ENCODE assay signal across 8 cellular contexts in the genomic region with DNA sequence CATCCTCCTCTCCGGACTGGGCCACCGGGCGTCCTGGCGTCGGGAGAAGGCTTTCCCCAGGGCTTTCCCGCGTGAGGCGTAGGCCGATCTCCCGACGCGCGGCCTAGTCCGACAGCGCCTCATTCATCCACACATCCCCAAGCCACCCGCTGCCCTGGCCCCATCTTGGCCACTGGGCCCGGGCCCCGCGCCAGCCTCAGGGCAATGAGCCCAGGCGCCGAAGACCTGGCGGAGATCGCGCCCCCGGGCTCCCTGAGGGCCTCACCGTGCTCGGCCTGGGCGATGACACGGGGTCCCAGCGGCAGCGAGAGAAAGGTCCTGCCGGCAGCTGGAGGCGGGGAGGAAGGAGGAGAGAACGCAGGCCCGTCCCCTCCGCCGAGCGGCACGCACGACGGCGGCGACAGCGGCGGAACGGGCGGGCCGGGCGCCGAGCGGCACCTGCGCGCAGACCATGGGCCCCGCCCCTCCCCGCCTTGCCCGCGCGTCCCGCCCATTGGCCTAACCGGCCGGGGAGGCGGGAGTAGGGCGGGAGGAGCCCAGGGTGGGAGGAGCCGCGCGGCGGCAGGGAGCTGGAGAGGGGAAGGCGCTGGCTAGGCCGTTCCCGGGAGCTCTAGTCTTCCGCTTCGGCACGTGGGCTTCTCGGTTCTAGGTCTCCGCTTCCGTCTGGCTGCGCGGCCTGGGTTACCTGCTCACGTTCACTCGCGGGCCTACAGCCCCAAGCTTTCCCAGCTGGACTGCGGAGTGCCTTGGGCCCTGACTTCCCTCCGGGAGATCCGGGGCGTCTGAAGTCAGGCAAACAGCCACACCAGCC. TPM values are rescaled to one million over a fixed set of nuclear protein-coding genes. Genes with fewer than 3 reads are reported as not detected.
DNase-seq lines count a peak whose midpoint lies in the region; ATAC-seq and TF ChIP-seq lines count a peak whose summit lies in the region.

A gene (minus strand): TSS at position 346 of the 811 bp plus-strand sequence. CDS start 1,717 bp downstream, outside the sequence.

- TF ChIP-seq CTCF in epithelial cell of esophagus (IDR thresholded peaks at IDR 0.05; ENCODE audit: insufficient read depth, low read depth, low read length, missing control alignments): no peak

- DNase-seq in DMS153 (lab: John Stamatoyannopoulos, UW) (peak; percentile 89), OCI-M2 (lab: John Stamatoyannopoulos, UW; ENCODE audit: unreplicated experiment) (peak; percentile 18), activated T-cell treated with anti-CD3 and anti-CD28 coated beads for 4 hours (peak; percentile 96), epithelial cell of esophagus (ENCODE audit: low read depth) (peak; percentile 97)
- peak; percentile 96 to 97 for DNase-seq in stimulated activated CD8-positive, alpha-beta memory T cell treated with anti-CD3 and anti-CD28 coated beads, Interleukin-2, amount 100 ng/mL, for 48 hours (ENCODE audit: low read depth in 2 of 2)

- TF ChIP-seq RAD21 in Ishikawa (IDR thresholded peaks at IDR 0.05; ENCODE audit: low read depth): no peak; the same call in 1 of the 2 replicates

- H3K27me3 ChIP-seq in mononuclear cell (ENCODE audit: insufficient read depth, low read length): no peaks in the 10 kb centered on the region

- TF ChIP-seq EP300 in Ishikawa (IDR thresholded peaks at IDR 0.05; ENCODE audit: borderline replicate concordance): no peak

- H3K4me1 ChIP-seq in mononuclear cell (ENCODE audit: insufficient read depth, low read length): peaks cover 20% of the 10 kb centered on the region

- H3K4me3 ChIP-seq in epithelial cell of esophagus (ENCODE audit: low read length): peak within 1 kb of the TSS; percentile 82
- peak within 1 kb of the TSS; percentile 78 for H3K4me3 ChIP-seq in mononuclear cell (ENCODE audit: low read length)

- no peaks in the 10 kb centered on the region for H3K9me3 ChIP-seq in mononuclear cell (ENCODE audit: low read depth, low read length)

- ATAC-seq in GM21619 (IDR thresholded peaks at IDR 0.05; ENCODE audit: unreplicated experiment): peak; percentile 95

TF ChIP-seq in Ishikawa, 13 proteins besides CTCF, POLR2A, EP300 and RAD21:
- TF ChIP-seq FOXM1 (IDR thresholded peaks at IDR 0.05; ENCODE audit: borderline replicate concordance, low read depth) (no peak), TEAD4 (IDR thresholded peaks at IDR 0.05) (no peak), YY1 (IDR thresholded peaks at IDR 0.05; ENCODE audit: low read depth) (peak; percentile 46; the same call in 1 of the 2 replicates), TCF12 (IDR thresholded peaks at IDR 0.05; ENCODE audit: low read depth) (peak; percentile 18; the same call in 1 of the 2 replicates), CEBPB (IDR thresholded peaks at IDR 0.05) (no peak), ZBTB7A (IDR thresholded peaks at IDR 0.05; ENCODE audit: low read depth) (peak; percentile 62), TAF1 (IDR thresholded peaks at IDR 0.05; ENCODE audit: low read depth) (peak; percentile 72), CREB1 (IDR thresholded peaks at IDR 0.05; ENCODE audit: low read depth) (no peak), EGR1 (IDR thresholded peaks at IDR 0.05) (no peak), NFIC (IDR thresholded peaks at IDR 0.05) (0 out of 2 replicates have a peak, but pooled peaks have one; percentile 32)
- TF ChIP-seq, protein P1, sequence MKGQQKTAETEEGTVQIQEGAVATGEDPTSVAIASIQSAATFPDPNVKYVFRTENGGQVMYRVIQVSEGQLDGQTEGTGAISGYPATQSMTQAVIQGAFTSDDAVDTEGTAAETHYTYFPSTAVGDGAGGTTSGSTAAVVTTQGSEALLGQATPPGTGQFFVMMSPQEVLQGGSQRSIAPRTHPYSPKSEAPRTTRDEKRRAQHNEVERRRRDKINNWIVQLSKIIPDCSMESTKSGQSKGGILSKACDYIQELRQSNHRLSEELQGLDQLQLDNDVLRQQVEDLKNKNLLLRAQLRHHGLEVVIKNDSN (IDR thresholded peaks at IDR 0.05): peak; percentile 70
- TF ChIP-seq, protein P2, sequence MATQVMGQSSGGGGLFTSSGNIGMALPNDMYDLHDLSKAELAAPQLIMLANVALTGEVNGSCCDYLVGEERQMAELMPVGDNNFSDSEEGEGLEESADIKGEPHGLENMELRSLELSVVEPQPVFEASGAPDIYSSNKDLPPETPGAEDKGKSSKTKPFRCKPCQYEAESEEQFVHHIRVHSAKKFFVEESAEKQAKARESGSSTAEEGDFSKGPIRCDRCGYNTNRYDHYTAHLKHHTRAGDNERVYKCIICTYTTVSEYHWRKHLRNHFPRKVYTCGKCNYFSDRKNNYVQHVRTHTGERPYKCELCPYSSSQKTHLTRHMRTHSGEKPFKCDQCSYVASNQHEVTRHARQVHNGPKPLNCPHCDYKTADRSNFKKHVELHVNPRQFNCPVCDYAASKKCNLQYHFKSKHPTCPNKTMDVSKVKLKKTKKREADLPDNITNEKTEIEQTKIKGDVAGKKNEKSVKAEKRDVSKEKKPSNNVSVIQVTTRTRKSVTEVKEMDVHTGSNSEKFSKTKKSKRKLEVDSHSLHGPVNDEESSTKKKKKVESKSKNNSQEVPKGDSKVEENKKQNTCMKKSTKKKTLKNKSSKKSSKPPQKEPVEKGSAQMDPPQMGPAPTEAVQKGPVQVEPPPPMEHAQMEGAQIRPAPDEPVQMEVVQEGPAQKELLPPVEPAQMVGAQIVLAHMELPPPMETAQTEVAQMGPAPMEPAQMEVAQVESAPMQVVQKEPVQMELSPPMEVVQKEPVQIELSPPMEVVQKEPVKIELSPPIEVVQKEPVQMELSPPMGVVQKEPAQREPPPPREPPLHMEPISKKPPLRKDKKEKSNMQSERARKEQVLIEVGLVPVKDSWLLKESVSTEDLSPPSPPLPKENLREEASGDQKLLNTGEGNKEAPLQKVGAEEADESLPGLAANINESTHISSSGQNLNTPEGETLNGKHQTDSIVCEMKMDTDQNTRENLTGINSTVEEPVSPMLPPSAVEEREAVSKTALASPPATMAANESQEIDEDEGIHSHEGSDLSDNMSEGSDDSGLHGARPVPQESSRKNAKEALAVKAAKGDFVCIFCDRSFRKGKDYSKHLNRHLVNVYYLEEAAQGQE (IDR thresholded peaks at IDR 0.05; ENCODE audit: low read depth): no peak
- TF ChIP-seq, protein P3, sequence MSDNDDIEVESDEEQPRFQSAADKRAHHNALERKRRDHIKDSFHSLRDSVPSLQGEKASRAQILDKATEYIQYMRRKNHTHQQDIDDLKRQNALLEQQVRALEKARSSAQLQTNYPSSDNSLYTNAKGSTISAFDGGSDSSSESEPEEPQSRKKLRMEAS (IDR thresholded peaks at IDR 0.05): peak; percentile 96

RNA-seq across cellular contexts. Expression of the gene that starts here (rescaled TPM):
- total RNA-seq in mononuclear cell: 59.9 TPM

Comparison
In these comparisons a context has a peak if more than half of its experiments do, and no peak if none do; other contexts are left out.
1. Peak in every context shown above with its lines: DNase-seq, ATAC-seq and H3K4me3 ChIP-seq.
2. DNase-seq: peak in every context shown above with its lines; median percentile 97 in epithelial cell of esophagus; 96 in stimulated activated CD8-positive, alpha-beta memory T cell treated with anti-CD3 and anti-CD28 coated beads, Interleukin-2, amount 100 ng/mL, for 48 hours; 96 in activated T-cell treated with anti-CD3 and anti-CD28 coated beads for 4 hours; 89 in DMS153; 18 in OCI-M2.